11 cellular contexts compared by ENCODE assay signal in the genomic region with DNA sequence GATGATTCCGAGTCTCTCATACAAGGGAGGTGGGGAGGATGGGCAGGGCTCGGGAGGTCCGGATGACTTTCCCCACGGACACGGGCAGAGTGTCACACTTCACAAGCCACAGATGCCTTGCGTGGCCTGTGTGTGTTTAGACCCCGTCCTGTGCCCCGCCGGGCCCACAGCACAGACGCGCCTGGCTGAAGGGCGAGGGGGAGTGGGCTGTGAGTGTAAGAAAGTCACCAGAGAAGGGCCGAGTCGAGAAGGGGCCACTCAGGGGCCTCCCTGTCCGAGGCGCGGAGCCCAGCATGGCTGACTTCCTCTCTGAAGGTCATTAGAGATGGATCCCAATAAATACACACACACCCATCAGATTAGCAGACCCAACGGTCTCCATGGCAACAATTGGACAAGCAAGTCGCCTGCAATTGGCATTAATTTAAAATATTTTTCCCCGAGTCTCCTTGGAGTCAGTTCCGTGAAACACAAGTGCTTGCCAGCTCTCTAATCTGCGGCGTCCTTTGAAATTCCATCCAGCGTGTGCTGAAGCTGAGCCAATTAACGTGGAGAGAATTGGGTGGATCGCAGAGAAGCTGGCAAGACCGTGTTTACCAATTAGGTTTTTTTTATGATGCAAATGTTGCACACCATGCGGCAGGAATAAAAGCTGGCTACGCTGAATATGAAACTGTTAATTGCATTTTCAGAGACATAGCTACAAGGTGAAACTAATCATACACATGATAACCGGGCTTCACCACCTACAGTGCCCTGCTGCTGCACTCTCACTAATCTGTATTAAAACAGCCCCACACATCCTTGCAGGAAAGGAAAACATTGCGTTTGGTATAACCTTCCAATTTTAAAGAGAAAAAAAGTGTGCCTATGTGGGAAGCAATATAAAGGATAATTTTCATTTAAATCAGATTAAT.
A peak's percentile ranks its signal among the peaks of the same experiment; 100 is the strongest.
DNase-seq lines count a peak whose midpoint lies in the region; ATAC-seq and TF ChIP-seq lines count a peak whose summit lies in the region.
"Had no signal": no experiment of that assay in that cellular context is flagged by ENCODE, and none has a peak within 500 bp of the region (broad histone marks: within the 10 kb centered on the region; RNA-seq: fewer than 3 reads in every experiment).

No MANE protein-coding gene starts in this region.

- no peak overlapping the region for H3K27ac Mint-ChIP-seq in CD4-positive, alpha-beta T cell

- no peaks in the 10 kb centered on the region for H3K9me3 Mint-ChIP-seq in CD4-positive, alpha-beta T cell

- no peak overlapping the region for H3K4me3 Mint-ChIP-seq in CD4-positive, alpha-beta T cell

- intact Hi-C loops in head of caudate nucleus (cut with DNase I) = no loop called here
- intact Hi-C loops in CD4-positive, alpha-beta T cell (cut with DNase I, micrococcal nuclease) = no loop called here

- no peak overlapping the region for H3K27ac ChIP-seq in CD4-positive, alpha-beta T cell (ENCODE audit: low read depth, low read length)
- H3K27ac ChIP-seq: SK-N-MC had no signal

- peaks cover 8% of the 10 kb centered on the region; the same call in 1 of the 2 replicates for H3K27me3 ChIP-seq in H7 (ENCODE audit: control insufficient read depth, insufficient read depth, low read length)
- H3K27me3 ChIP-seq in CD4-positive, alpha-beta T cell (ENCODE audit: control insufficient read depth, insufficient read depth, low read length) = peaks cover 6% of the 10 kb centered on the region

- H3K4me3 ChIP-seq in H7 (ENCODE audit: insufficient read depth, low read depth, low read length) = peak overlapping the region; percentile 33
- H3K4me3 ChIP-seq: SK-N-MC had no signal

- peaks cover 3% of the 10 kb centered on the region for H3K27me3 Mint-ChIP-seq in CD4-positive, alpha-beta T cell

- POLR2A ChIA-PET in CD4-positive, alpha-beta T cell (lab: Charles Lee) = no interaction called here

- H3K9me3 ChIP-seq in CD4-positive, alpha-beta T cell (ENCODE audit: control insufficient read depth, low read length) = no peaks in the 10 kb centered on the region

- CTCF ChIA-PET in CD4-positive, alpha-beta T cell (lab: Charles Lee) = no interaction called here

- peaks cover 5% of the 10 kb centered on the region for H3K4me1 Mint-ChIP-seq in CD4-positive, alpha-beta T cell (ENCODE audit: low read depth)

- no peak for DNase-seq in H7
- DNase-seq in NCI-H2171 treated with DMSO at 0.1 percent for 48 hours (lab: John Stamatoyannopoulos, UW) = peak; percentile 68
- peak in 23 of 42 donors; percentile 17 to 60 (median 41) for DNase-seq in head of caudate nucleus
- peak; percentile 20 for DNase-seq in pons (ENCODE audit: low spot score)
- DNase-seq in CD4-positive, alpha-beta T cell = no peak
- no peak for DNase-seq in GM19240 (ENCODE audit: insufficient read length, low spot score)
- DNase-seq: Karpas-422, kidney had no signal

- ATAC-seq in CD4-positive, alpha-beta T cell (ENCODE audit: poor library complexity) = no peak
- ATAC-seq in GM19035 (IDR thresholded peaks at IDR 0.05; ENCODE audit: unreplicated experiment) (no peak), HG03342 (IDR thresholded peaks at IDR 0.05; ENCODE audit: unreplicated experiment) (no peak)

- H3K36me3 Mint-ChIP-seq in CD4-positive, alpha-beta T cell (ENCODE audit: low read depth) = no peaks in the 10 kb centered on the region

- H3K36me3 ChIP-seq in H7 (replicated peaks; ENCODE audit: control insufficient read depth, insufficient read depth, low read length) = no peaks in the 10 kb centered on the region

- TF ChIP-seq CTCF in CD4-positive, alpha-beta T cell (IDR thresholded peaks at IDR 0.05) = no peak

Comparison
In these comparisons a context has a peak if more than half of its experiments do, and no peak if none do; other contexts are left out.
1. DNase-seq: peak in NCI-H2171 treated with DMSO at 0.1 percent for 48 hours (single experiment), head of caudate nucleus (23 of 42) and pons (single experiment); none in H7 (single experiment), CD4-positive, alpha-beta T cell (0 of 10) and GM19240 (single experiment).